26 cellular contexts compared by ENCODE assay signal in the genomic region with DNA sequence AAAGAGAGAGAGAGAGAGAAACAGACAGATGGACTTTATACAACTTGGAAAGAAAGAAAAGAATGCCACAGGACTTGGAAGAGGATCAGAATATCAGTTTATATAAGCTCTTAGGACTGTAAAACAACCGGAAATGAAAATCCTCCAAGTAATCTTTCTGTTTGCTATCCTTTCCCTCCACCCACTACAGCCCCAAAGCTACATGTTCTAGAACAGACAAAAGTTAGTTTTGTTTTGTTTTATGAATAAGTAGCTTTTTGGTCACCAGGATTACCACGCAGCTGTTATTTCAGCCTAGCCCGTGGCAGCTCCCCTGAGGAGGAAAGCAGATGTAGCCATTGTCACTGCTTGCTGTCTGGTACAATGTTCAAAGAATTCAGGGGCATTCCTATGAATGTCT.
A peak's percentile ranks its signal among the peaks of the same experiment; 100 is the strongest.
DNase-seq lines count a peak whose midpoint lies in the region; ATAC-seq and TF ChIP-seq lines count a peak whose summit lies in the region.
"Had no signal": no experiment of that assay in that cellular context is flagged by ENCODE, and none has a peak within 500 bp of the region (broad histone marks: within the 10 kb centered on the region; RNA-seq: fewer than 3 reads in every experiment).

No MANE protein-coding gene starts in this region.

- POLR2A ChIA-PET in MCF 10A (lab: Yijun Ruan, JAX): interaction anchor here (0.6 to 28.1 kb wide), 8 partner anchors 11 to 269 kb away, joined by 3 to 1127 read pairs (median 44); a partner anchor contains a TSS

- no peak overlapping the region for H3K4me2 ChIP-seq in mammary epithelial cell (ENCODE audit: insufficient read depth, low read depth, low read length)

- TF ChIP-seq CTCF in MCF 10A (IDR thresholded peaks at IDR 0.05; ENCODE audit: unreplicated experiment): no peak
- no peak for TF ChIP-seq CTCF in mammary epithelial cell (conservative IDR thresholded peaks at IDR 0.05 in 1 of 2, IDR thresholded peaks at IDR 0.05 in 1 of 2; ENCODE audit: extremely low read depth in 1 of 2, insufficient read depth in 1 of 2, low read depth in 1 of 2, low read length in 2 of 2)
- TF ChIP-seq CTCF in osteocyte (IDR thresholded peaks at IDR 0.05): no peak

- H3K4me3 ChIP-seq in mammary epithelial cell (replicated peaks in 1 of 3; ENCODE audit: insufficient read depth in 1 of 3, low read depth in 2 of 3, low read length in 3 of 3): no peak overlapping the region
- no peak overlapping the region for H3K4me3 ChIP-seq in esophagus (ENCODE audit: low read depth in 1 of 2, low read length in 2 of 2)
- H3K4me3 ChIP-seq: colonic mucosa, left lung, stomach had no signal

- no peaks in the 10 kb centered on the region for H4K20me1 ChIP-seq in mammary epithelial cell (ENCODE audit: insufficient read depth, low read length)

- H3K4me3 Mint-ChIP-seq in MCF 10A (ENCODE audit: unreplicated experiment): no peak overlapping the region
- no peak overlapping the region for H3K4me3 Mint-ChIP-seq in osteocyte (ENCODE audit: unreplicated experiment)
- H3K4me3 Mint-ChIP-seq: activated CD4-positive, alpha-beta T cell treated with anti-CD3 and anti-CD28 coated beads for 36 hours; natural killer cell treated with Interleukin-12 subunit alpha and Interleukin-12 subunit beta and Interleukin-15 and Interleukin-18, amount 100 ng/mL, for 72 hours had no signal

- in situ Hi-C loops in mammary epithelial cell (cut with MboI; ENCODE audit: low sequenced_read_pairs in 2 of 2): loop anchor here in 1 of 2 donors (10.0 kb wide), 1 partner anchor 171 kb away; a partner anchor contains a TSS

- WGBS in mammary epithelial cell (ENCODE audit: low coverage, missing lambda C conversion rate): 44% methylated on average over 3 of the region's 3 CpGs
- 23 to 32% methylated on average over 3 of the region's 3 CpGs for WGBS in esophagus, 2 donors

- dilution Hi-C loops in mammary epithelial cell (cut with HindIII; ENCODE audit: low sequenced_read_pairs): loop anchor here (5.0 kb wide), 1 partner anchor 244 kb away; no protein-coding TSS in a partner anchor

- peaks cover 3% of the 10 kb centered on the region for H3K36me3 ChIP-seq in mammary epithelial cell (ENCODE audit: insufficient read depth, low read length)
- no peaks in the 10 kb centered on the region for H3K36me3 ChIP-seq in esophagus (ENCODE audit: control insufficient read depth in 2 of 2, insufficient read depth in 2 of 2, low read length in 1 of 2)
- H3K36me3 ChIP-seq: colonic mucosa, left lung, stomach had no signal

- no peak for DNase-seq in MCF 10A (ENCODE audit: unreplicated experiment)
- no peak for DNase-seq in mammary epithelial cell
- DNase-seq in osteocyte (ENCODE audit: extremely low spot score, unreplicated experiment): no peak
- no peak for DNase-seq in A172 (ENCODE audit: low spot score)
- no peak for DNase-seq in LoVo (ENCODE audit: low spot score)
- DNase-seq: 8988T; activated CD4-positive, alpha-beta T cell treated with anti-CD3 and anti-CD28 coated beads for 36 hours; activated gamma-delta T cell treated with Interleukin-2 at 50 U/mL for 16 hours; activated T-cell treated with anti-CD3 and anti-CD28 coated beads, Interleukin-2, amount 50 U/mL, for 1 hour; colonic mucosa; COR-L47; DMS79; KG1; left lung; NCI-H1048; NCI-H187; NCI-H526; posterior cingulate gyrus; stomach; T-helper 1 cell; trophoblast cell had no signal

- H2AFZ ChIP-seq in mammary epithelial cell (ENCODE audit: low read depth, low read length): no peak overlapping the region

- CTCF ChIA-PET in MCF 10A (lab: Yijun Ruan, JAX): interaction anchor here (0.6 to 38.9 kb wide), 22 partner anchors 9 to 539 kb away, joined by 3 to 1118 read pairs (median 4); a partner anchor contains a TSS
- CTCF ChIA-PET in mammary epithelial cell (lab: Charles Lee; ENCODE audit: low non-redundant PET): no interaction called here

- H3K9me3 ChIP-seq in mammary epithelial cell (replicated peaks; ENCODE audit: insufficient read depth, low read length): no peaks in the 10 kb centered on the region
- H3K9me3 ChIP-seq in esophagus (ENCODE audit: control insufficient read depth in 2 of 2, insufficient read depth in 1 of 2, low read depth in 1 of 2, low read length in 1 of 2): peaks cover 0 to 2% of the 10 kb centered on the region in 2 donors
- H3K9me3 ChIP-seq: colonic mucosa, left lung, stomach had no signal

- H3K27me3 ChIP-seq in mammary epithelial cell (ENCODE audit: insufficient read depth, low read length) (no peaks in the 10 kb centered on the region), esophagus (ENCODE audit: control insufficient read depth in 1 of 2, insufficient read depth in 2 of 2, low read length in 2 of 2) (no peaks in the 10 kb centered on the region)
- H3K27me3 ChIP-seq: colonic mucosa, left lung, stomach had no signal

- H3K27ac Mint-ChIP-seq in MCF 10A (ENCODE audit: low read depth, unreplicated experiment): peak overlapping the region; percentile 73
- peak overlapping the region; percentile 84 for H3K27ac Mint-ChIP-seq in osteocyte (ENCODE audit: unreplicated experiment)
- H3K27ac Mint-ChIP-seq: activated CD4-positive, alpha-beta T cell treated with anti-CD3 and anti-CD28 coated beads for 36 hours; natural killer cell treated with Interleukin-12 subunit alpha and Interleukin-12 subunit beta and Interleukin-15 and Interleukin-18, amount 100 ng/mL, for 72 hours had no signal

- H3K4me1 ChIP-seq in mammary epithelial cell (ENCODE audit: insufficient read depth, low read length) (peaks cover 24% of the 10 kb centered on the region), esophagus (ENCODE audit: control insufficient read depth in 2 of 2, insufficient read depth in 2 of 2, low read length in 1 of 2) (peaks cover 0 to 2% of the 10 kb centered on the region in 2 donors)
- H3K4me1 ChIP-seq: colonic mucosa, left lung had no signal

- no peaks in the 10 kb centered on the region for H3K79me2 ChIP-seq in mammary epithelial cell (ENCODE audit: insufficient read depth, low read length)

- H3K36me3 Mint-ChIP-seq in MCF 10A (ENCODE audit: insufficient read depth, unreplicated experiment): peaks cover 5% of the 10 kb centered on the region
- H3K36me3 Mint-ChIP-seq in osteocyte (ENCODE audit: unreplicated experiment): no peaks in the 10 kb centered on the region
- H3K36me3 Mint-ChIP-seq: natural killer cell treated with Interleukin-12 subunit alpha and Interleukin-12 subunit beta and Interleukin-15 and Interleukin-18, amount 100 ng/mL, for 72 hours had no signal

- ATAC-seq in GM18858 (IDR thresholded peaks at IDR 0.05; ENCODE audit: unreplicated experiment) (no peak), HG03469 (IDR thresholded peaks at IDR 0.05; ENCODE audit: unreplicated experiment) (no peak)
- ATAC-seq: activated CD4-positive, alpha-beta T cell treated with anti-CD3 and anti-CD28 coated beads for 36 hours; left lung; natural killer cell treated with Interleukin-12 subunit alpha and Interleukin-12 subunit beta and Interleukin-15 and Interleukin-18, amount 100 ng/mL, for 72 hours; sciatic nerve had no signal

- no peak overlapping the region for H3K9ac ChIP-seq in mammary epithelial cell (ENCODE audit: insufficient read depth, low read length)

- H3K9me3 Mint-ChIP-seq in MCF 10A (ENCODE audit: unreplicated experiment) (no peaks in the 10 kb centered on the region), osteocyte (ENCODE audit: unreplicated experiment) (no peaks in the 10 kb centered on the region)
- H3K9me3 Mint-ChIP-seq: natural killer cell treated with Interleukin-12 subunit alpha and Interleukin-12 subunit beta and Interleukin-15 and Interleukin-18, amount 100 ng/mL, for 72 hours had no signal

- H3K4me1 Mint-ChIP-seq in MCF 10A (ENCODE audit: insufficient read depth, unreplicated experiment): peaks cover 40% of the 10 kb centered on the region
- H3K4me1 Mint-ChIP-seq in osteocyte (ENCODE audit: unreplicated experiment): peaks cover 46% of the 10 kb centered on the region
- H3K4me1 Mint-ChIP-seq: activated CD4-positive, alpha-beta T cell treated with anti-CD3 and anti-CD28 coated beads for 36 hours had no signal

- BruUV-seq in MCF 10A (replicated peaks; lab: Mats Ljungman, UMichigan) (no TSS peak), mammary epithelial cell (replicated peaks; lab: Mats Ljungman, UMichigan) (no TSS peak)

- intact Hi-C loops in MCF 10A (cut with micrococcal nuclease): no loop called here
- intact Hi-C loops in mammary epithelial cell (cut with micrococcal nuclease): no loop called here

- H3K27me3 Mint-ChIP-seq in MCF 10A (ENCODE audit: insufficient read depth, unreplicated experiment) (no peaks in the 10 kb centered on the region), osteocyte (ENCODE audit: unreplicated experiment) (no peaks in the 10 kb centered on the region)

- no peak overlapping the region for H3K27ac ChIP-seq in mammary epithelial cell (ENCODE audit: insufficient read depth, low read depth, low read length)
- H3K27ac ChIP-seq in esophagus (ENCODE audit: low read depth in 2 of 2, low read length in 1 of 2): peak overlapping the region; percentile 41 to 42
- H3K27ac ChIP-seq: colonic mucosa, left lung, stomach had no signal
